8 cellular contexts compared by ENCODE assay signal in genomic region chr17:44115585-44116415, GRCh38. TPM values are rescaled to one million over a fixed set of nuclear protein-coding genes. Genes with fewer than 3 reads are reported as not detected.
DNase-seq lines count a peak whose midpoint lies in the region; ATAC-seq, FAIRE-seq and TF ChIP-seq lines count a peak whose summit lies in the region.

No MANE protein-coding gene starts in this region.

- TF ChIP-seq EP300 in H1 (IDR thresholded peaks at IDR 0.05; ENCODE audit: borderline replicate concordance in 1 of 2, low read depth in 2 of 2, low read length in 2 of 2) = no peak

- H3K23ac ChIP-seq in H1 (ENCODE audit: insufficient read length) = no peak overlapping the region
- H3K23ac ChIP-seq in trophoblast cell (ENCODE audit: low read length) = no peak overlapping the region

- peaks cover 38% of the 10 kb centered on the region for H3K79me1 ChIP-seq in H1 (ENCODE audit: low read depth, low read length)
- H3K79me1 ChIP-seq in trophoblast cell (ENCODE audit: low read length) = peaks cover 2% of the 10 kb centered on the region

- DNase-seq in activated T-cell treated with anti-CD3 and anti-CD28 coated beads, Interleukin-2, amount 50 U/mL, for 24 hours = peak; percentile 53
- no peak for DNase-seq in activated T-cell treated with anti-CD3 and anti-CD28 coated beads for 4 hours
- no peak for DNase-seq in Peyer's patch
- DNase-seq in H1 (ENCODE audit: low read depth in 1 of 2, low spot score in 2 of 2) = peak in 1 of 2 experiments; percentile 84
- DNase-seq in trophoblast cell = peak in 1 of 2 donors; percentile 44
- DNase-seq in NCI-H2029 (lab: John Stamatoyannopoulos, UW) = no peak
- no peak for DNase-seq in activated CD8-positive, alpha-beta memory T cell treated with anti-CD3 and anti-CD28 coated beads, Interleukin-2, amount 50 U/mL, for 4 hours

- H4K8ac ChIP-seq in H1 (ENCODE audit: extremely low read depth, insufficient read depth, low read length) = no peak overlapping the region
- H4K8ac ChIP-seq in trophoblast cell (ENCODE audit: low read depth, low read length) = no peak overlapping the region

- H3K14ac ChIP-seq in H1 (ENCODE audit: insufficient read length) = no peak overlapping the region
- no peak overlapping the region for H3K14ac ChIP-seq in trophoblast cell (ENCODE audit: low read length)

- H3K4me2 ChIP-seq in H1 (ENCODE audit: insufficient read depth in 1 of 2, low read depth in 2 of 2, low read length in 2 of 2) (no peak overlapping the region), trophoblast cell (ENCODE audit: low read length) (no peak overlapping the region)

- no peak overlapping the region for H2AFZ ChIP-seq in H1 (ENCODE audit: low read length)
- no peak overlapping the region for H2AFZ ChIP-seq in trophoblast cell (ENCODE audit: insufficient read depth, low read length, poor library complexity)

- TF ChIP-seq CTCF in Peyer's patch (IDR thresholded peaks at IDR 0.05) (peak; percentile 23 to 54 (median 41)), H1 (IDR thresholded peaks at IDR 0.05; ENCODE audit: control extremely low read depth in 1 of 3, insufficient read depth in 1 of 3, low read depth in 1 of 3, low read length in 3 of 3) (peak; percentile 72 to 89 (median 78))

- no peak for ATAC-seq in HG03354 (IDR thresholded peaks at IDR 0.05; ENCODE audit: poor library complexity, severe bottlenecking, unreplicated experiment)

- H2AK5ac ChIP-seq in H1 (ENCODE audit: low read depth, low read length) = no peak overlapping the region
- no peak overlapping the region for H2AK5ac ChIP-seq in trophoblast cell (ENCODE audit: low read length)

- no peak overlapping the region for H3K27ac Mint-ChIP-seq in activated T-cell treated with anti-CD3 and anti-CD28 coated beads, Interleukin-2, amount 50 U/mL, for 24 hours

- H3K36me3 Mint-ChIP-seq in activated T-cell treated with anti-CD3 and anti-CD28 coated beads, Interleukin-2, amount 50 U/mL, for 24 hours (ENCODE audit: low read depth) = peaks cover 2% of the 10 kb centered on the region

- H2BK12ac ChIP-seq in H1 (ENCODE audit: low read depth, low read length) (no peak overlapping the region; the same call in 1 of the 2 replicates), trophoblast cell (ENCODE audit: low read length) (no peak overlapping the region)

- 0 out of 2 replicates have a peak overlapping the region, but pooled peaks have one; percentile 19 for H2BK5ac ChIP-seq in H1 (ENCODE audit: low read depth, low read length)
- no peak overlapping the region for H2BK5ac ChIP-seq in trophoblast cell (ENCODE audit: low read depth, low read length, poor library complexity)

- FAIRE-seq in H1 (lab: Jason Lieb, UNC) = no peak

- no peaks in the 10 kb centered on the region for H3K27me3 ChIP-seq in Peyer's patch
- no peaks in the 10 kb centered on the region; a peak in 1 of 7 replicates for H3K27me3 ChIP-seq in H1 (replicated peaks in 1 of 4; ENCODE audit: control insufficient read depth in 3 of 4, extremely low read depth in 1 of 4, insufficient read depth in 3 of 4, low read length in 3 of 4)
- no peaks in the 10 kb centered on the region for H3K27me3 ChIP-seq in trophoblast cell (ENCODE audit: insufficient read depth, low read length)

- no peak overlapping the region for H4K12ac ChIP-seq in trophoblast cell (ENCODE audit: low read depth, low read length)

- peaks cover 38% of the 10 kb centered on the region for H3K4me1 Mint-ChIP-seq in activated T-cell treated with anti-CD3 and anti-CD28 coated beads, Interleukin-2, amount 50 U/mL, for 24 hours (ENCODE audit: low read depth)

- H4K20me1 ChIP-seq in H1 (replicated peaks in 1 of 2; ENCODE audit: control insufficient read depth in 1 of 2, insufficient read depth in 2 of 2, low read length in 2 of 2) = peaks cover 4 to 19% of the 10 kb centered on the region in 2 experiments

- no peaks in the 10 kb centered on the region for H3K9me3 ChIP-seq in Peyer's patch
- H3K9me3 ChIP-seq in H1 (ENCODE audit: insufficient read depth in 2 of 2, low read depth in 1 of 2, low read length in 1 of 2) = no peaks in the 10 kb centered on the region
- no peaks in the 10 kb centered on the region for H3K9me3 ChIP-seq in trophoblast cell (ENCODE audit: insufficient read depth, low read depth, low read length)

- H3K36me3 ChIP-seq in Peyer's patch (peaks cover 0 to 25% (median 0%) of the 10 kb centered on the region in 3 donors), H1 (ENCODE audit: control insufficient read depth in 2 of 4, insufficient read depth in 4 of 4, low read length in 3 of 4) (no peaks in the 10 kb centered on the region; a peak in 2 of 8 replicates), trophoblast cell (ENCODE audit: control insufficient read depth in 1 of 2, insufficient read depth in 2 of 2, low read length in 2 of 2) (peaks cover 0 to 3% of the 10 kb centered on the region in 2 experiments)

- H3K27ac ChIP-seq in Peyer's patch = no peak overlapping the region
- no peak overlapping the region for H3K27ac ChIP-seq in H1 (ENCODE audit: low read depth, low read length)
- H3K27ac ChIP-seq in trophoblast cell (ENCODE audit: low read depth, low read length) = no peak overlapping the region

- CTCF ChIA-PET in H1 (lab: Charles Lee; ENCODE audit: partially characterized antibody) = interaction anchor here (0.5 to 20.6 kb wide), 41 partner anchors 8 to 1059 kb away, joined by 3 to 638 read pairs (median 5); partner anchors contain the start of genes ASB16, HDAC5, LSM12 and PPY

- no peak overlapping the region for H4K5ac ChIP-seq in H1 (ENCODE audit: insufficient read length, low read depth, low read length)

- no peaks in the 10 kb centered on the region for H3K27me3 Mint-ChIP-seq in activated T-cell treated with anti-CD3 and anti-CD28 coated beads, Interleukin-2, amount 50 U/mL, for 24 hours

- no peak overlapping the region for H3K9ac ChIP-seq in H1 (replicated peaks in 1 of 4; ENCODE audit: extremely low read depth in 1 of 4, low read depth in 3 of 4, low read length in 3 of 4)
- H3K9ac ChIP-seq in trophoblast cell (ENCODE audit: low read length) = no peak overlapping the region

- H4K91ac ChIP-seq in H1 (replicated peaks; ENCODE audit: insufficient read length, low read length) (no peak overlapping the region), trophoblast cell (ENCODE audit: low read depth, low read length) (no peak overlapping the region)

- 59% methylated on average over 11 of the region's 11 CpGs; no CpG with 5 or more reads in 1 of the 2 experiments for WGBS in H1 (ENCODE audit: extremely low coverage in 1 of 2, insufficient coverage in 1 of 2, insufficient read length in 1 of 2, insufficient replicate concordance in 2 of 2, low coverage in 1 of 2, low lambda C conversion rate in 2 of 2, missing lambda C conversion rate in 1 of 2), 2 experiments
- no CpG with 5 or more reads among the region's 11 CpGs for WGBS in trophoblast cell (ENCODE audit: extremely low coverage, insufficient coverage, insufficient read length)

- no peak overlapping the region for H3K4ac ChIP-seq in H1 (replicated peaks; ENCODE audit: insufficient read length, low read depth, low read length)
- H3K4ac ChIP-seq in trophoblast cell (ENCODE audit: low read depth, low read length) = no peak overlapping the region

- no peak overlapping the region for H3K4me3 Mint-ChIP-seq in activated T-cell treated with anti-CD3 and anti-CD28 coated beads, Interleukin-2, amount 50 U/mL, for 24 hours

- H3K4me1 ChIP-seq in Peyer's patch (peaks cover 2 to 40% (median 14%) of the 10 kb centered on the region in 4 donors), H1 (replicated peaks in 1 of 4; ENCODE audit: control insufficient read depth in 3 of 4, insufficient read depth in 4 of 4, low read length in 3 of 4) (peaks cover 8 to 32% (median 24%) of the 10 kb centered on the region in 4 experiments), trophoblast cell (ENCODE audit: control insufficient read depth in 1 of 2, insufficient read depth in 2 of 2, low read length in 2 of 2) (peaks cover 9 to 19% of the 10 kb centered on the region in 2 experiments)

- no peak overlapping the region for H3K4me3 ChIP-seq in Peyer's patch
- no peak overlapping the region for H3K4me3 ChIP-seq in H1 (ENCODE audit: extremely low read depth in 1 of 4, insufficient read depth in 2 of 4, low read depth in 3 of 4, low read length in 4 of 4)
- no peak overlapping the region for H3K4me3 ChIP-seq in trophoblast cell (ENCODE audit: low read depth, low read length)

- H3K18ac ChIP-seq in H1 (ENCODE audit: extremely low read depth, low read length) = no peak overlapping the region; the same call in 1 of the 2 replicates
- H3K18ac ChIP-seq in trophoblast cell (ENCODE audit: low read length) = peak overlapping the region; percentile 12

- peaks cover 0 to 66% of the 10 kb centered on the region in 2 experiments; a peak in 2 of 4 replicates for H3K79me2 ChIP-seq in H1 (ENCODE audit: control insufficient read depth in 1 of 2, insufficient read depth in 2 of 2, low read length in 2 of 2)
- peaks cover under 1% of the 10 kb centered on the region for H3K79me2 ChIP-seq in trophoblast cell (ENCODE audit: control insufficient read depth, insufficient read depth, low read length, poor library complexity)

- no peak overlapping the region for H2BK120ac ChIP-seq in H1 (replicated peaks; ENCODE audit: low read depth, low read length)
- H2BK120ac ChIP-seq in trophoblast cell (ENCODE audit: insufficient read depth, low read length, poor library complexity) = no peak overlapping the region

- POLR2A ChIA-PET in H1 (lab: Charles Lee; ENCODE audit: partially characterized antibody) = interaction anchor here (0.6 to 2.9 kb wide), 6 partner anchors 8 to 56 kb away, joined by 3 to 15 read pairs (median 5); partner anchors contain the start of genes HDAC5 and LSM12

- H2BK20ac ChIP-seq in H1 (ENCODE audit: low read length) = 0 out of 2 replicates have a peak overlapping the region, but pooled peaks have one; percentile 7

- no peak overlapping the region; the same call in 1 of the 2 replicates for H2BK15ac ChIP-seq in H1 (ENCODE audit: low read length)

- H3K9me3 Mint-ChIP-seq in activated T-cell treated with anti-CD3 and anti-CD28 coated beads, Interleukin-2, amount 50 U/mL, for 24 hours = no peaks in the 10 kb centered on the region

- H3K56ac ChIP-seq in H1 (replicated peaks; ENCODE audit: insufficient read length, low read depth, low read length) = no peak overlapping the region

- TF ChIP-seq POLR2A in Peyer's patch (IDR thresholded peaks at IDR 0.05) (no peak), H1 (IDR thresholded peaks at IDR 0.05; ENCODE audit: control extremely low read depth in 1 of 2, low read depth in 2 of 2, low read length in 2 of 2) (no peak)

- peak; percentile 70 to 79 for TF ChIP-seq RAD21 in H1 (IDR thresholded peaks at IDR 0.05 in 1 of 2, conservative IDR thresholded peaks at IDR 0.05 in 1 of 2; ENCODE audit: low read depth in 2 of 2, low read length in 2 of 2)

- no peaks in the 10 kb centered on the region for H3K23me2 ChIP-seq in H1 (ENCODE audit: low read depth, low read length)

RNA-seq across cellular contexts. Expression of gene HDAC5, which starts 7.6 kb away (rescaled TPM):
- 10 to 100 TPM; 42.4 to 71.0 (median 48.4) TPM for total RNA-seq in Peyer's patch
- total RNA-seq in H1 (2021; fragmentation: NEBNext Ultra II Directional; extraction: Animal tissue kit (Norgen Biotek cat#: 25700)) = 48.5 and 54.0 TPM in 2 replicates
- 54.4 and 79.2 TPM in 2 replicates for polyA plus RNA-seq in H1 (2011; rRNA removed)
- 78.3 TPM for polyA plus RNA-seq in H1 (2011; cell fraction: cytosol; rRNA removed)
- 103 TPM for polyA plus RNA-seq in H1 (2011; cell fraction: nucleus; rRNA removed)
- 31.8 to 62.6 TPM (median 53.9 TPM) in 4 replicates for polyA plus RNA-seq in H1 (2012, experiment 1 of 2)
- 44.0 TPM for polyA plus RNA-seq in H1 (2012, experiment 2 of 2)
- polyA plus RNA-seq in H1 (2013, experiment 1 of 2) = 23.8 TPM
- polyA plus RNA-seq in H1 (2013, experiment 2 of 2) = 23.7 TPM
- 77.4 and 115 TPM in 2 replicates for polyA minus RNA-seq in H1 (2011; rRNA and poly(A)+ RNA removed)
- polyA minus RNA-seq in H1 (2011; cell fraction: cytosol; rRNA and poly(A)+ RNA removed) = 41.8 TPM
- 57.9 TPM for polyA minus RNA-seq in H1 (2011; cell fraction: nucleus; rRNA and poly(A)+ RNA removed)
- polyA plus RNA-seq in trophoblast cell (2013) = 53.7 and 54.1 TPM in 2 replicates

RNA-seq across cellular contexts. Expression of gene HROB, which starts 25.9 kb away (rescaled TPM):
- total RNA-seq in Peyer's patch = 1 to 10 TPM in 3 of 4 donors, under 1 TPM in 1; 0.53 to 5.8 (median 1.6) TPM
- 18.8 and 19.4 TPM in 2 replicates for total RNA-seq in H1 (2021; fragmentation: NEBNext Ultra II Directional; extraction: Animal tissue kit (Norgen Biotek cat#: 25700))
- polyA plus RNA-seq in H1 (2011; rRNA removed) = 21.6 and 24.1 TPM in 2 replicates
- 17.5 TPM for polyA plus RNA-seq in H1 (2011; cell fraction: cytosol; rRNA removed)
- polyA plus RNA-seq in H1 (2011; cell fraction: nucleus; rRNA removed) = 32.1 TPM
- polyA plus RNA-seq in H1 (2012, experiment 1 of 2) = 16.3 to 20.8 TPM (median 17.6 TPM) in 4 replicates
- 16.8 TPM for polyA plus RNA-seq in H1 (2012, experiment 2 of 2)
- polyA plus RNA-seq in H1 (2013, experiment 1 of 2) = 10.8 TPM
- polyA plus RNA-seq in H1 (2013, experiment 2 of 2) = 10.3 TPM
- 35.7 and 36.8 TPM in 2 replicates for polyA minus RNA-seq in H1 (2011; rRNA and poly(A)+ RNA removed)
- polyA minus RNA-seq in H1 (2011; cell fraction: cytosol; rRNA and poly(A)+ RNA removed) = 17.8 TPM
- polyA minus RNA-seq in H1 (2011; cell fraction: nucleus; rRNA and poly(A)+ RNA removed) = 18.6 TPM
- polyA plus RNA-seq in trophoblast cell (2013) = 11.6 and 11.7 TPM in 2 replicates

RNA-seq across cellular contexts. Expression of gene G6PC3, which starts 45.3 kb away (rescaled TPM):
- total RNA-seq in Peyer's patch = 10 to 100 TPM in 3 of 4 donors, 1 to 10 TPM in 1; 8.3 to 48.9 (median 33.8) TPM
- 104 and 114 TPM in 2 replicates for total RNA-seq in H1 (2021; fragmentation: NEBNext Ultra II Directional; extraction: Animal tissue kit (Norgen Biotek cat#: 25700))
- 343 and 436 TPM in 2 replicates for polyA plus RNA-seq in H1 (2011; rRNA removed)
- 191 TPM for polyA plus RNA-seq in H1 (2011; cell fraction: cytosol; rRNA removed)
- 198 TPM for polyA plus RNA-seq in H1 (2011; cell fraction: nucleus; rRNA removed)
- polyA plus RNA-seq in H1 (2012, experiment 1 of 2) = 143 to 233 TPM (median 204 TPM) in 4 replicates
- polyA plus RNA-seq in H1 (2012, experiment 2 of 2) = 249 TPM
- 394 TPM for polyA plus RNA-seq in H1 (2013, experiment 1 of 2)
- 451 TPM for polyA plus RNA-seq in H1 (2013, experiment 2 of 2)
- 132 and 168 TPM in 2 replicates for polyA minus RNA-seq in H1 (2011; rRNA and poly(A)+ RNA removed)
- polyA minus RNA-seq in H1 (2011; cell fraction: cytosol; rRNA and poly(A)+ RNA removed) = 151 TPM
- 96.9 TPM for polyA minus RNA-seq in H1 (2011; cell fraction: nucleus; rRNA and poly(A)+ RNA removed)
- 85.9 and 89.3 TPM in 2 replicates for polyA plus RNA-seq in trophoblast cell (2013)

RNA-seq across cellular contexts. Expression of gene LSM12, which starts 49.3 kb away (rescaled TPM):
- total RNA-seq in Peyer's patch = 10 to 100 TPM; 10.7 to 28.4 (median 26.1) TPM
- total RNA-seq in H1 (2021; fragmentation: NEBNext Ultra II Directional; extraction: Animal tissue kit (Norgen Biotek cat#: 25700)) = 118 and 142 TPM in 2 replicates
- polyA plus RNA-seq in H1 (2011; rRNA removed) = 51.6 and 69.8 TPM in 2 replicates
- 57.3 TPM for polyA plus RNA-seq in H1 (2011; cell fraction: cytosol; rRNA removed)
- polyA plus RNA-seq in H1 (2011; cell fraction: nucleus; rRNA removed) = 31.1 TPM
- 59.4 to 75.6 TPM (median 69.7 TPM) in 4 replicates for polyA plus RNA-seq in H1 (2012, experiment 1 of 2)
- polyA plus RNA-seq in H1 (2012, experiment 2 of 2) = 76.0 TPM
- polyA plus RNA-seq in H1 (2013, experiment 1 of 2) = 126 TPM
- 129 TPM for polyA plus RNA-seq in H1 (2013, experiment 2 of 2)
- 83.5 and 95.8 TPM in 2 replicates for polyA minus RNA-seq in H1 (2011; rRNA and poly(A)+ RNA removed)
- 54.6 TPM for polyA minus RNA-seq in H1 (2011; cell fraction: cytosol; rRNA and poly(A)+ RNA removed)
- polyA minus RNA-seq in H1 (2011; cell fraction: nucleus; rRNA and poly(A)+ RNA removed) = 32.1 TPM
- 86.9 and 92.3 TPM in 2 replicates for polyA plus RNA-seq in trophoblast cell (2013)

RNA-seq across cellular contexts. Expression of gene ASB16, which starts 54.7 kb away (rescaled TPM):
- total RNA-seq in Peyer's patch = under 1 TPM in 1 of 4 donors, not detected in 3; 0.57 TPM
- total RNA-seq in H1 (2021; fragmentation: NEBNext Ultra II Directional; extraction: Animal tissue kit (Norgen Biotek cat#: 25700)) = 0.19 TPM in 1 of 2 replicates, not detected in the other
- polyA plus RNA-seq in H1 (2011; rRNA removed) = 0.05 and 0.09 TPM in 2 replicates
- 0.05 TPM for polyA plus RNA-seq in H1 (2011; cell fraction: cytosol; rRNA removed)
- polyA plus RNA-seq in H1 (2011; cell fraction: nucleus; rRNA removed) = 0.17 TPM
- polyA plus RNA-seq in H1 (2012, experiment 1 of 2) = 1.7 to 2.5 TPM (median 2.3 TPM) in 4 replicates
- polyA plus RNA-seq in H1 (2012, experiment 2 of 2) = 0.79 TPM
- 0.06 TPM for polyA plus RNA-seq in H1 (2013, experiment 1 of 2)
- 0.04 TPM for polyA plus RNA-seq in H1 (2013, experiment 2 of 2)
- 0.10 TPM in 1 of 2 replicates, not detected in the other for polyA minus RNA-seq in H1 (2011; rRNA and poly(A)+ RNA removed)
- polyA minus RNA-seq in H1 (2011; cell fraction: cytosol; rRNA and poly(A)+ RNA removed) = not detected
- not detected for polyA minus RNA-seq in H1 (2011; cell fraction: nucleus; rRNA and poly(A)+ RNA removed)
- polyA plus RNA-seq in trophoblast cell (2013) = 0.30 and 0.35 TPM in 2 replicates
